21 cellular contexts compared by ENCODE assay signal in the genomic region with DNA sequence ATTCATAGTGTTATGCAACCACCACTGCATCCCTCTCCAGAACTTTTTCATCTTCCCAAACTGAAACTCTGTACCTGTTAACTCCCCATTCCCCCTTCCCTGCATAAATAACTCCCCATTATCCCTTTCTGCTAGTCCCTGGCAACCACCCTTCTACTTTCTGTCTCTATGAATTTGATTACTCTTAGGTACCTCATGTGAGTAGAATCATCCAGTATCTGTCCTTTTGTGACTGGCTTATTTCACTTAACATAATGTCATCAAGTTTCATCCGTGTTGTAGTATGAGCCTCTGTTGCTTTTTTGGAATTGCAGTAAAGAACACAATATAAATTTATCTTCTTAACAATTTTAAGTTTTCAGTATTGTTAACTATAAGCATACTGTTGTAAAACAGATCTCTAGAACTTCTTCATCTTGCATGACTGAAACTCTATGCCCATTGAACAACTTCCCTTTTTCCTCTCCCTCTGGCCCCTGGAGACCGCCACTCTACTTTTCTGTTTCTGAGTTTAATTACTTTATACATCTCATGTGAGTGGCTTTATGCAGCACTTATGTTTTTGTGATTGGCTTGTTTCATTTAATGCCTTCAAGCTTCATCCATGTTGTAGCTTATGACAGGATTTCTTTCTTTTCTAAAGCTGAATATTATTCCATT.
DNase-seq lines count a peak whose midpoint lies in the region; ATAC-seq, FAIRE-seq and TF ChIP-seq lines count a peak whose summit lies in the region.
"Had no signal": no experiment of that assay in that cellular context is flagged by ENCODE, and none has a peak within 500 bp of the region (broad histone marks: within the 10 kb centered on the region; RNA-seq: fewer than 3 reads in every experiment).

No MANE protein-coding gene starts in this region.

- ATAC-seq in GM19395 (IDR thresholded peaks at IDR 0.05; ENCODE audit: unreplicated experiment) (peak; percentile 48), SK-N-SH treated with all-trans-retinoic acid at 6 μM for 48 hours (no peak)
- ATAC-seq: activated CD4-positive, CD25-positive, alpha-beta regulatory T cell treated with anti-CD3 and anti-CD28 coated beads, Interleukin-2, amount 50 U/mL, for 24 hours; esophagus mucosa had no signal

- in situ Hi-C loops in KBM-7 (cut with MboI; ENCODE audit: low pct_unique_long_range_greater_than_20kb, low sequenced_read_pairs): loop anchor here (25.0 kb wide), 1 partner anchor 201 kb away; no protein-coding TSS in a partner anchor

- peak; percentile 72 for DNase-seq in KBM-7
- peak; percentile 73 for DNase-seq in SIG-M5 treated with dmso at 0.1 percent for 504 hours (lab: John Stamatoyannopoulos, UW; ENCODE audit: unreplicated experiment)
- no peak for DNase-seq in NCI-H748 (lab: John Stamatoyannopoulos, UW; ENCODE audit: unreplicated experiment)
- no peak for DNase-seq in activated effector memory CD4-positive, alpha-beta T cell treated with anti-CD3 and anti-CD28 coated beads, Interleukin-2, amount 50 U/mL, for 16 hours
- DNase-seq in urothelium cell line (ENCODE audit: low spot score): no peak
- DNase-seq: activated naive CD4-positive, alpha-beta T cell; CD4-positive, CD25-positive, alpha-beta regulatory T cell; DND-41; mammary epithelial cell; MG63; NCI-H2107; NCI-H82; stimulated activated CD4-positive, alpha-beta T cell treated with anti-CD3 and anti-CD28 coated beads, Interleukin-1b, Interleukin-23, amount 100 ng/mL, for 48 hours; T-helper 2 cell had no signal

- H3K9me3 ChIP-seq in BLaER1 treated with 17β-estradiol and CSF1 and Interleukin-3, amounts not matched to agents 10 nM and 100 nM (replicated peaks in 1 of 11): peaks cover 0 to 18% (median 12%) of the 10 kb centered on the region in 11 experiments; a peak in 15 of 22 replicates
- H3K9me3 ChIP-seq: MG63, thoracic aorta had no signal

- H4K20me1 ChIP-seq in BLaER1 treated with 17β-estradiol and CSF1 and Interleukin-3, amounts not matched to agents 10 nM and 100 nM: no peaks in the 10 kb centered on the region

- no peaks in the 10 kb centered on the region for H3K27me3 ChIP-seq in BLaER1 treated with 17β-estradiol and CSF1 and Interleukin-3, amounts not matched to agents 10 nM and 100 nM

- H3K4me3 ChIP-seq in BLaER1 treated with 17β-estradiol and CSF1 and Interleukin-3, amounts not matched to agents 10 nM and 100 nM: no peak overlapping the region
- H3K4me3 ChIP-seq: MG63, thoracic aorta had no signal

- H3K9ac ChIP-seq in BLaER1 treated with 17β-estradiol and CSF1 and Interleukin-3, amounts not matched to agents 10 nM and 100 nM: no peak overlapping the region

- H3K27ac ChIP-seq in BLaER1 treated with 17β-estradiol and CSF1 and Interleukin-3, amounts not matched to agents 10 nM and 100 nM: no peak overlapping the region
- H3K27ac ChIP-seq: thoracic aorta had no signal

- H3K4me1 ChIP-seq in BLaER1 treated with 17β-estradiol and CSF1 and Interleukin-3, amounts not matched to agents 10 nM and 100 nM: peaks cover 11 to 33% (median 19%) of the 10 kb centered on the region in 10 experiments; a peak in 19 of 20 replicates

- H3K36me3 ChIP-seq in BLaER1 treated with 17β-estradiol and CSF1 and Interleukin-3, amounts not matched to agents 10 nM and 100 nM: no peaks in the 10 kb centered on the region
- H3K36me3 ChIP-seq: MG63, thoracic aorta had no signal

- H3K4me2 ChIP-seq in BLaER1 treated with 17β-estradiol and CSF1 and Interleukin-3, amounts not matched to agents 10 nM and 100 nM: peak overlapping the region; percentile 11 to 63 (median 25); a peak in 14 of 22 replicates

- no peak for FAIRE-seq in urothelium cell line (lab: Jason Lieb, UNC)
- FAIRE-seq: A204.1 had no signal

TF ChIP-seq in SK-N-SH treated with all-trans-retinoic acid at 6 μM for 48 hours, 23 proteins besides CTCF, POLR2A, EP300 and RAD21:
- TF ChIP-seq ISL1 (CRISPR knock-in tag; IDR thresholded peaks at IDR 0.05) (no peak), TOX (CRISPR knock-in tag; IDR thresholded peaks at IDR 0.05; ENCODE audit: borderline replicate concordance) (no peak), ZFP30 (CRISPR knock-in tag; IDR thresholded peaks at IDR 0.05) (no peak), GLIS3 (CRISPR knock-in tag; IDR thresholded peaks at IDR 0.05) (no peak)
- TF ChIP-seq, protein P1, sequence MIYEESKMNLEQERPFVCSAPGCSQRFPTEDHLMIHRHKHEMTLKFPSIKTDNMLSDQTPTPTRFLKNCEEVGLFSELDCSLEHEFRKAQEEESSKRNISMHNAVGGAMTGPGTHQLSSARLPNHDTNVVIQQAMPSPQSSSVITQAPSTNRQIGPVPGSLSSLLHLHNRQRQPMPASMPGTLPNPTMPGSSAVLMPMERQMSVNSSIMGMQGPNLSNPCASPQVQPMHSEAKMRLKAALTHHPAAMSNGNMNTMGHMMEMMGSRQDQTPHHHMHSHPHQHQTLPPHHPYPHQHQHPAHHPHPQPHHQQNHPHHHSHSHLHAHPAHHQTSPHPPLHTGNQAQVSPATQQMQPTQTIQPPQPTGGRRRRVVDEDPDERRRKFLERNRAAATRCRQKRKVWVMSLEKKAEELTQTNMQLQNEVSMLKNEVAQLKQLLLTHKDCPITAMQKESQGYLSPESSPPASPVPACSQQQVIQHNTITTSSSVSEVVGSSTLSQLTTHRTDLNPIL (CRISPR knock-in tag; IDR thresholded peaks at IDR 0.05; ENCODE audit: low read depth): no peak

Comparison
In these comparisons a context has a peak if more than half of its experiments do, and no peak if none do; other contexts are left out.
1. DNase-seq: peak in KBM-7 (single experiment) and SIG-M5 treated with dmso at 0.1 percent for 504 hours (single experiment); none in NCI-H748 (single experiment), activated effector memory CD4-positive, alpha-beta T cell treated with anti-CD3 and anti-CD28 coated beads, Interleukin-2, amount 50 U/mL, for 16 hours (single experiment) and urothelium cell line (single experiment).